ENCODE assay signal across 34 cellular contexts in genomic region chr4:55574252-55574651, GRCh38. TPM values are rescaled to one million over a fixed set of nuclear protein-coding genes. Genes with fewer than 3 reads are reported as not detected.
"Had no signal": no experiment of that assay in that cellular context is flagged by ENCODE, and none has a peak within 500 bp of the region (broad histone marks: within the 10 kb centered on the region; RNA-seq: fewer than 3 reads in every experiment).

No MANE protein-coding gene starts in this region.

- H3K27me3 ChIP-seq: adrenal gland, ascending aorta, brain microvascular endothelial cell, hepatocyte, left lung, neural progenitor cell, tibial artery had no signal

- H3K27ac ChIP-seq: adrenal gland, ascending aorta, brain microvascular endothelial cell, hepatocyte, left lung, neural progenitor cell, tibial artery had no signal

- DNase-seq: activated B cell treated with CpG ODN at 0.5 μM for 24 hours; activated CD4-positive, alpha-beta memory T cell treated with anti-CD3 and anti-CD28 coated beads for 36 hours; activated CD4-positive, alpha-beta T cell treated with anti-CD3 and anti-CD28 coated beads for 4 hours; activated CD8-positive, alpha-beta memory T cell treated with anti-CD3 and anti-CD28 coated beads, Interleukin-2, amount 10 ng/mL, durations not matched to agents 7 days and 5 days; activated naive CD4-positive, alpha-beta T cell treated with anti-CD3 and anti-CD28 coated beads, Interleukin-2, amount 50 U/mL, for 16 hours; adrenal gland; brain microvascular endothelial cell; effector memory CD4-positive, alpha-beta T cell; glutamatergic neuron; immature natural killer cell; kidney glomerular epithelial cell; left lung; naive thymus-derived CD8-positive, alpha-beta T cell; posterior cingulate gyrus; stimulated activated CD4-positive, alpha-beta T cell treated with anti-CD3 and anti-CD28 coated beads, Interleukin-15, amount 100 ng/mL, for 24 hours; substantia nigra; T1000; tibial artery had no signal

- H3K4me3 Mint-ChIP-seq: activated B cell treated with CpG ODN at 0.5 μM for 24 hours; activated CD4-positive, alpha-beta memory T cell treated with anti-CD3 and anti-CD28 coated beads for 36 hours; activated CD8-positive, alpha-beta memory T cell treated with anti-CD3 and anti-CD28 coated beads, Interleukin-2, amount 10 ng/mL, durations not matched to agents 7 days and 5 days; central memory CD8-positive, alpha-beta T cell; immature natural killer cell; naive thymus-derived CD8-positive, alpha-beta T cell; neural progenitor cell; stimulated activated memory B cell treated with anti-CD40 and anti-IgM and Interleukin-4, amounts not matched to agents 10 μg/mL and 1 μg/mL and 100 μg/mL, for 72 hours; T-helper 1 cell treated with Interleukin-12 subunit alpha and Interleukin-12 subunit beta and Interleukin-4 antibody, amounts not matched to agents 30 μg/mL and 1 μg/mL, for 36 hours had no signal

- ATAC-seq: activated CD8-positive, alpha-beta memory T cell treated with anti-CD3 and anti-CD28 coated beads, Interleukin-2, amount 10 ng/mL, durations not matched to agents 7 days and 5 days; esophagus mucosa; left lung; naive thymus-derived CD8-positive, alpha-beta T cell; sciatic nerve; stimulated activated memory B cell treated with anti-CD40 and anti-IgM and Interleukin-4, amounts not matched to agents 10 μg/mL and 1 μg/mL and 100 μg/mL, for 72 hours had no signal

- H3K4me2 ChIP-seq: hepatocyte, neural progenitor cell, smooth muscle cell had no signal

- H3K27ac Mint-ChIP-seq: activated B cell treated with CpG ODN at 0.5 μM for 24 hours; activated CD4-positive, alpha-beta memory T cell treated with anti-CD3 and anti-CD28 coated beads for 36 hours; activated CD8-positive, alpha-beta memory T cell treated with anti-CD3 and anti-CD28 coated beads, Interleukin-2, amount 10 ng/mL, durations not matched to agents 7 days and 5 days; immature natural killer cell; naive thymus-derived CD8-positive, alpha-beta T cell; neural progenitor cell; stimulated activated memory B cell treated with anti-CD40 and anti-IgM and Interleukin-4, amounts not matched to agents 10 μg/mL and 1 μg/mL and 100 μg/mL, for 72 hours; T-helper 1 cell treated with Interleukin-12 subunit alpha and Interleukin-12 subunit beta and Interleukin-4 antibody, amounts not matched to agents 30 μg/mL and 1 μg/mL, for 36 hours had no signal

- FAIRE-seq: colon, frontal cortex had no signal

- H3K27me3 Mint-ChIP-seq: activated B cell treated with CpG ODN at 0.5 μM for 24 hours; activated CD4-positive, alpha-beta memory T cell treated with anti-CD3 and anti-CD28 coated beads for 36 hours; stimulated activated memory B cell treated with anti-CD40 and anti-IgM and Interleukin-4, amounts not matched to agents 10 μg/mL and 1 μg/mL and 100 μg/mL, for 72 hours had no signal

- H3K79me2 ChIP-seq: hepatocyte had no signal

- H3K36me3 ChIP-seq: adrenal gland, ascending aorta, brain microvascular endothelial cell, left lung, neural progenitor cell, tibial artery had no signal

- H3K4me1 Mint-ChIP-seq: activated CD8-positive, alpha-beta memory T cell treated with anti-CD3 and anti-CD28 coated beads, Interleukin-2, amount 10 ng/mL, durations not matched to agents 7 days and 5 days; central memory CD8-positive, alpha-beta T cell; immature natural killer cell; naive thymus-derived CD8-positive, alpha-beta T cell; neural progenitor cell; stimulated activated memory B cell treated with anti-CD40 and anti-IgM and Interleukin-4, amounts not matched to agents 10 μg/mL and 1 μg/mL and 100 μg/mL, for 72 hours had no signal

- H3K4me3 ChIP-seq: adrenal gland, ascending aorta, hepatocyte, left lung, lung, neural progenitor cell, smooth muscle cell, tibial artery had no signal

- H3K4me1 ChIP-seq: adrenal gland, ascending aorta, left lung, neural progenitor cell, tibial artery had no signal

- H2AFZ ChIP-seq: hepatocyte, neural progenitor cell had no signal

RNA-seq across cellular contexts. Expression of gene PDCL2, which starts 17.8 kb away (rescaled TPM):
- total RNA-seq: activated B cell treated with CpG ODN at 0.5 μM for 24 hours; activated CD4-positive, alpha-beta memory T cell treated with anti-CD3 and anti-CD28 coated beads for 36 hours; activated CD8-positive, alpha-beta memory T cell treated with anti-CD3 and anti-CD28 coated beads, Interleukin-2, amount 10 ng/mL, durations not matched to agents 7 days and 5 days; adrenal gland; ascending aorta; dermis microvascular lymphatic vessel endothelial cell; frontal cortex; hepatocyte; left lung; lung; naive thymus-derived CD8-positive, alpha-beta T cell; omental fat pad; renal cortical epithelial cell; sciatic nerve; smooth muscle cell; ureter had no signal
- polyA plus RNA-seq: adrenal gland; hepatocyte; immature natural killer cell; lung; naive thymus-derived CD8-positive, alpha-beta T cell; smooth muscle cell had no signal
